Comparison of ENCODE assay signal across 2 cellular contexts in genomic region chr5:64147849-64148441, GRCh38.
A peak's percentile ranks its signal among the peaks of the same experiment; 100 is the strongest.
TF ChIP-seq lines count a peak whose summit lies in the region.

No MANE protein-coding gene starts in this region.

TF ChIP-seq in A549, 52 proteins besides CTCF, POLR2A, EP300 and RAD21 (continued from another document):
- no peak for TF ChIP-seq ZSCAN20 (CRISPR knock-in tag; IDR thresholded peaks at IDR 0.05)
- TF ChIP-seq HDAC2 (IDR thresholded peaks at IDR 0.05) = no peak
- TF ChIP-seq SMC3 (IDR thresholded peaks at IDR 0.05) = peak; percentile 72
- TF ChIP-seq JUNB (IDR thresholded peaks at IDR 0.05) = no peak
TF ChIP-seq in A549: peak in this region for 2.

TF ChIP-seq in IMR-90, 13 proteins besides CTCF, POLR2A, EP300 and RAD21 (continued from another document):
- no peak for TF ChIP-seq CEBPB (IDR thresholded peaks at IDR 0.05; ENCODE audit: low read depth, low read length)
- no peak for TF ChIP-seq RFX5 (IDR thresholded peaks at IDR 0.05; ENCODE audit: low read depth, low read length)
- TF ChIP-seq RCOR1 (IDR thresholded peaks at IDR 0.05; ENCODE audit: insufficient replicate concordance, low read length) = no peak
